In the genomic region with DNA sequence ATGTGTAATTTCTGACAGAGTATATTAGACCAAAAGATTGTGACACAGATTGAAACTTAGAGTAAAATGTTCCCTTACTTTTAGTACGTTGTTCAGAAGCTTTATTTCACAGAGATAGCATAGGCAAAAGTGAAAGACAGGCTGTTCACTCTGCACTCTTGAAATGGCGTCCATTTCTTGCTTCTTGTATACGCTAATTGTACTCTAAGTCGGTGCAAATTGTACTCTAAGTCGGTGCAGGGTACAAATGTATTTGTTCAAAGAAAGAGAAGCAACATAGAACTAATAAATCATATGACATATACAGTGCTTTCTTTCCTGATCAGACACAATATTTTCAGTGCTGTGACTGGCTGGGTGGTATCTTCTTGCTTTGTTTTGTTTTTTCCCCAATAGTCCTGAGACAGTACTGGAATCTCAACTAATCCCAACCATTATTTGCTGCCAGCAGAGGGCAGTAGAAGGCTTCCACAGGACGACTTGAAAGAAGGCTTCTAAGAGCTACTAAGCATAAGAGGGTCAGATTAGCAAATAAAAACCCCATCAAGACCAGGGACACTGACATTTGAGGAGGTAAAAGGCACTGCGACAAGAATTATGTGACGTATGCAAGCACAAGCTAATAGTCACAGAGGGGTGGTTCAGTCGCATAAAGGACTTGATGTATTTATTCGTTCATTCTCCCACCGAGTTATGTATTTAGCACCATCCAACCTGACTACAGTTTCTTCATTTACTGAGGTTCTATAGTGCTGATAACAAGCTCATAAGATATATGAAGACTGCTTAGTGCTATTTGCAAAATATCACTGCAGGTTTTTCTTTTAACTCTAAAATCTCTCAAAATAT, we compare ENCODE assay signal across 9 cellular contexts.
A peak's percentile ranks its signal among the peaks of the same experiment; 100 is the strongest.
DNase-seq lines count a peak whose midpoint lies in the region; TF ChIP-seq lines count a peak whose summit lies in the region.
"Had no signal": no experiment of that assay in that cellular context is flagged by ENCODE, and none has a peak within 500 bp of the region (broad histone marks: within the 10 kb centered on the region; RNA-seq: fewer than 3 reads in every experiment).

No MANE protein-coding gene starts in this region.

- peak; percentile 60 to 81 for TF ChIP-seq RAD21 in liver (IDR thresholded peaks at IDR 0.05)

- H3K36me3 ChIP-seq in liver (ENCODE audit: control insufficient read depth in 4 of 4, insufficient read depth in 3 of 4, low read depth in 1 of 4, low read length in 3 of 4) (no peaks in the 10 kb centered on the region), testis (ENCODE audit: low read depth, missing control alignments) (no peaks in the 10 kb centered on the region)

- no peaks in the 10 kb centered on the region for H3K27me3 ChIP-seq in liver (ENCODE audit: control insufficient read depth in 4 of 4, insufficient read depth in 4 of 4, low read length in 3 of 4)
- H3K27me3 ChIP-seq in testis, result no peaks in the 10 kb centered on the region

- no peak overlapping the region for H3K4me3 ChIP-seq in liver (ENCODE audit: low read depth in 1 of 3, low read length in 3 of 3)
- H3K4me3 ChIP-seq in testis, result no peak overlapping the region

- TF ChIP-seq POLR2A in testis (IDR thresholded peaks at IDR 0.05), result no peak

- 59% methylated on average over 11 of the region's 11 CpGs for whole genome bisulfite sequencing in liver
- 43 to 57% methylated on average over 11 of the region's 11 CpGs for WGBS in testis, 2 donors

- no peak overlapping the region for H3K9ac ChIP-seq in liver (ENCODE audit: low read depth in 1 of 2, low read length in 2 of 2)

- H3K9me3 ChIP-seq in liver (ENCODE audit: control insufficient read depth in 4 of 4, low read length in 3 of 4), result no peaks in the 10 kb centered on the region
- no peaks in the 10 kb centered on the region for H3K9me3 ChIP-seq in testis

- H3K27ac ChIP-seq in liver (ENCODE audit: low read depth in 1 of 2, low read length in 2 of 2) (no peak overlapping the region), testis (no peak overlapping the region)
- H3K27ac ChIP-seq: epithelial cell of prostate had no signal

- H3K4me1 ChIP-seq in liver (ENCODE audit: control insufficient read depth in 4 of 4, insufficient read depth in 4 of 4, low read length in 3 of 4), result no peaks in the 10 kb centered on the region
- no peaks in the 10 kb centered on the region for H3K4me1 ChIP-seq in testis

- intact Hi-C loops in testis (cut with DNase I; ENCODE audit: low total_unique reads), result no loop called here

- in situ Hi-C loops in T47D (cut with HindIII; ENCODE audit: low pct_unique_long_range_greater_than_20kb, low sequenced_read_pairs), result no loop called here

- DNase-seq in activated T-cell treated with anti-CD3 and anti-CD28 coated beads for 1 hour (ENCODE audit: low read depth) (peak; percentile 3), HCEC 1CT (peak; percentile 75), M059J (ENCODE audit: low read depth) (peak; percentile 73), RPMI7951 (ENCODE audit: low read depth) (peak; percentile 68), T47D (ENCODE audit: low read depth in 1 of 2, low spot score in 1 of 2) (peak; percentile 65 to 88), testis (peak; percentile 91)
- DNase-seq in activated T-cell treated with anti-CD3 and anti-CD28 coated beads, Interleukin-2, amount 50 U/mL, for 1 hour, result no peak

- TF ChIP-seq CTCF in liver (IDR thresholded peaks at IDR 0.05; ENCODE audit: low read depth, low read length, missing input control), result peak; percentile 33
- peak; percentile 37 to 60 (median 47) for TF ChIP-seq CTCF in testis (IDR thresholded peaks at IDR 0.05)

TF ChIP-seq in liver, 16 proteins besides CTCF, POLR2A, EP300 and RAD21:
- TF ChIP-seq HNF4G (IDR thresholded peaks at IDR 0.05), result no peak
- TF ChIP-seq FOXA1 (IDR thresholded peaks at IDR 0.05), result no peak
- no peak for TF ChIP-seq JUND (IDR thresholded peaks at IDR 0.05)
- no peak for TF ChIP-seq GABPA (IDR thresholded peaks at IDR 0.05 in 1 of 2, conservative IDR thresholded peaks at IDR 0.05 in 1 of 2)
- no peak for TF ChIP-seq EGR1 (IDR thresholded peaks at IDR 0.05; ENCODE audit: low read depth in 2 of 2)
- TF ChIP-seq HNF4A (conservative IDR thresholded peaks at IDR 0.05), result no peak
- no peak for TF ChIP-seq NR2F2 (IDR thresholded peaks at IDR 0.05)
